ENCODE assay signal across 8 cellular contexts in the genomic region with DNA sequence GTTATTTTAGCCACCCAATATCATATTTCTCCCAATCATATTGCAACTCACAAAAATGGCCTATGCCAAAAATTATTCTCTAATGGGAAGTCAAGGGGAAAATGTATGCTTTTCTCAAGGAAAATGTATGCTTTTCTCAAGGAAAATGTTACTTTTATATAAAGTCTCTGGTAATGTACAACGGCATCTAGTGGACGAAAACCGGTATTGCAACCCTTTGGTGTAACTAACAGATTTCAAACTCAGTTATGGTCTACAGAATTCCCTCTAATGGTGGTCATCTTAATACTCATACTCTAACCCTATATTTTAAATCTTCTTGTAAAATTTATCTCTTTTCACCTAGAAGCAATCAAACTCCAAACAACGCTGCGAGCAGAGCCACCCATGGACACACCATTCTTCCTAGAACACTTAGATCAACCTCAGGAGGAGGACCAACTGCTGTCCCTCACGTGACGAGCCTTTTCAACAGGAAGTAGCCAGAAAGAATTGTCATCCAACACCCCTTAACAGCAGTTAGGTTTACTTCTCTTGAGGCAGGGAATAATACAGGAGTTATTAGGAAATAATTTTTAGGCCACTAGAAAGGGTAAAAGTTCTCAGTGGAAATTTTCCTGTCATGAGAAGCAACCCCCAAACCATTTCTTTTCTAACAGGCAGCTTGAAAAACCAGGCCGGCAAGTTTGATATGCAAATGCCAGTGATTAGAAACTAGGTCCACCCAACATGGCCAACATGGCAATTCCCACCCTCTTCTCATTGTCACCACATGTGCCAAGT. TPM values are rescaled to one million over a fixed set of nuclear protein-coding genes. Genes with fewer than 3 reads are reported as not detected.
DNase-seq lines count a peak whose midpoint lies in the region; ATAC-seq, FAIRE-seq and TF ChIP-seq lines count a peak whose summit lies in the region.

No MANE protein-coding gene starts in this region.

- no peak for TF ChIP-seq EP300 in Ishikawa (IDR thresholded peaks at IDR 0.05; ENCODE audit: borderline replicate concordance)

- H3K27ac Mint-ChIP-seq in activated naive CD4-positive, alpha-beta T cell treated with anti-CD3 and anti-CD28 coated beads for 36 hours: no peak overlapping the region
- H3K27ac Mint-ChIP-seq in activated naive CD4-positive, alpha-beta T cell treated with anti-CD3 and anti-CD28 coated beads, Interleukin-2, amount 50 U/mL, for 72 hours: no peak overlapping the region

- CTCF ChIA-PET in activated naive CD4-positive, alpha-beta T cell treated with anti-CD3 and anti-CD28 coated beads for 36 hours (lab: Charles Lee): interaction anchor here (0.6 to 0.9 kb wide), 3 partner anchors 10 to 162 kb away, joined by 3 to 5 read pairs (median 3); no protein-coding TSS in a partner anchor

- peak; percentile 33; the same call in 1 of the 2 replicates for TF ChIP-seq RAD21 in Ishikawa (IDR thresholded peaks at IDR 0.05; ENCODE audit: low read depth)

- no peak for TF ChIP-seq POLR2A in GM12892 (IDR thresholded peaks at IDR 0.05; ENCODE audit: low read depth, low read length)

- ATAC-seq in activated naive CD4-positive, alpha-beta T cell treated with anti-CD3 and anti-CD28 coated beads, Interleukin-2, amount 50 U/mL, for 72 hours: no peak
- ATAC-seq in HG03342 (IDR thresholded peaks at IDR 0.05; ENCODE audit: unreplicated experiment): no peak

- DNase-seq in activated naive CD4-positive, alpha-beta T cell treated with anti-CD3 and anti-CD28 coated beads for 36 hours: peak; percentile 55
- DNase-seq in activated naive CD4-positive, alpha-beta T cell treated with anti-CD3 and anti-CD28 coated beads, Interleukin-2, amount 50 U/mL, for 72 hours (ENCODE audit: low spot score in 2 of 2): no peak
- peak; percentile 36 for DNase-seq in activated CD4-positive, alpha-beta T cell treated with anti-CD3 and anti-CD28 coated beads for 48 hours
- peak; percentile 31 for DNase-seq in glomerular visceral epithelial cell (ENCODE audit: extremely low spot score)
- peak; percentile 13 for DNase-seq in smooth muscle cell of the brain vasculature (ENCODE audit: low read depth, low spot score)
- DNase-seq in GM12892 (ENCODE audit: insufficient read length): no peak

- no peak overlapping the region for H3K4me3 Mint-ChIP-seq in activated naive CD4-positive, alpha-beta T cell treated with anti-CD3 and anti-CD28 coated beads for 36 hours

- no peaks in the 10 kb centered on the region for H3K27me3 Mint-ChIP-seq in activated naive CD4-positive, alpha-beta T cell treated with anti-CD3 and anti-CD28 coated beads for 36 hours (ENCODE audit: low read depth)

- peaks cover 6% of the 10 kb centered on the region for H3K4me1 Mint-ChIP-seq in activated naive CD4-positive, alpha-beta T cell treated with anti-CD3 and anti-CD28 coated beads for 36 hours (ENCODE audit: low read depth)

- intact Hi-C loops in activated naive CD4-positive, alpha-beta T cell treated with anti-CD3 and anti-CD28 coated beads for 36 hours (cut with micrococcal nuclease): loop anchor here (1.0 to 10.0 kb wide), 3 partner anchors 162 to 631 kb away; a partner anchor contains a TSS

- H3K9me3 Mint-ChIP-seq in activated naive CD4-positive, alpha-beta T cell treated with anti-CD3 and anti-CD28 coated beads for 36 hours: no peaks in the 10 kb centered on the region
- H3K9me3 Mint-ChIP-seq in activated naive CD4-positive, alpha-beta T cell treated with anti-CD3 and anti-CD28 coated beads, Interleukin-2, amount 50 U/mL, for 72 hours: no peaks in the 10 kb centered on the region

- no peak for FAIRE-seq in GM12892 (lab: Jason Lieb, UNC)

- no peaks in the 10 kb centered on the region for H3K36me3 Mint-ChIP-seq in activated naive CD4-positive, alpha-beta T cell treated with anti-CD3 and anti-CD28 coated beads for 36 hours (ENCODE audit: low read depth)
- H3K36me3 Mint-ChIP-seq in activated naive CD4-positive, alpha-beta T cell treated with anti-CD3 and anti-CD28 coated beads, Interleukin-2, amount 50 U/mL, for 72 hours: no peaks in the 10 kb centered on the region

TF ChIP-seq in Ishikawa, 13 proteins besides CTCF, POLR2A, EP300 and RAD21:
- TF ChIP-seq CREB1 (IDR thresholded peaks at IDR 0.05; ENCODE audit: low read depth): no peak
- TF ChIP-seq TEAD4 (IDR thresholded peaks at IDR 0.05): no peak
- TF ChIP-seq TCF12 (IDR thresholded peaks at IDR 0.05; ENCODE audit: low read depth): no peak
- no peak for TF ChIP-seq NFIC (IDR thresholded peaks at IDR 0.05)
- TF ChIP-seq, protein P1, sequence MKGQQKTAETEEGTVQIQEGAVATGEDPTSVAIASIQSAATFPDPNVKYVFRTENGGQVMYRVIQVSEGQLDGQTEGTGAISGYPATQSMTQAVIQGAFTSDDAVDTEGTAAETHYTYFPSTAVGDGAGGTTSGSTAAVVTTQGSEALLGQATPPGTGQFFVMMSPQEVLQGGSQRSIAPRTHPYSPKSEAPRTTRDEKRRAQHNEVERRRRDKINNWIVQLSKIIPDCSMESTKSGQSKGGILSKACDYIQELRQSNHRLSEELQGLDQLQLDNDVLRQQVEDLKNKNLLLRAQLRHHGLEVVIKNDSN (IDR thresholded peaks at IDR 0.05): peak; percentile 75

RNA-seq across cellular contexts. Expression of a gene that starts 20.1 kb away (rescaled TPM):
- total RNA-seq in activated naive CD4-positive, alpha-beta T cell treated with anti-CD3 and anti-CD28 coated beads for 36 hours: not detected
- not detected for total RNA-seq in activated naive CD4-positive, alpha-beta T cell treated with anti-CD3 and anti-CD28 coated beads, Interleukin-2, amount 50 U/mL, for 72 hours
- polyA plus RNA-seq in GM12892 (2012; ENCODE audit: missing spikeins): not detected

RNA-seq across cellular contexts. Expression of a gene that starts 50.0 kb away (rescaled TPM):
- total RNA-seq in activated naive CD4-positive, alpha-beta T cell treated with anti-CD3 and anti-CD28 coated beads for 36 hours: not detected
- total RNA-seq in activated naive CD4-positive, alpha-beta T cell treated with anti-CD3 and anti-CD28 coated beads, Interleukin-2, amount 50 U/mL, for 72 hours: not detected
- polyA plus RNA-seq in GM12892 (2012; ENCODE audit: missing spikeins): not detected

Comparison
In these comparisons a context has a peak if more than half of its experiments do, and no peak if none do; other contexts are left out.
1. DNase-seq: peak in activated naive CD4-positive, alpha-beta T cell treated with anti-CD3 and anti-CD28 coated beads for 36 hours (single experiment), activated CD4-positive, alpha-beta T cell treated with anti-CD3 and anti-CD28 coated beads for 48 hours (single experiment), glomerular visceral epithelial cell (single experiment) and smooth muscle cell of the brain vasculature (single experiment); none in activated naive CD4-positive, alpha-beta T cell treated with anti-CD3 and anti-CD28 coated beads, Interleukin-2, amount 50 U/mL, for 72 hours (0 of 2) and GM12892 (single experiment).